1 cellular context compared by ENCODE assay signal in the genomic region with DNA sequence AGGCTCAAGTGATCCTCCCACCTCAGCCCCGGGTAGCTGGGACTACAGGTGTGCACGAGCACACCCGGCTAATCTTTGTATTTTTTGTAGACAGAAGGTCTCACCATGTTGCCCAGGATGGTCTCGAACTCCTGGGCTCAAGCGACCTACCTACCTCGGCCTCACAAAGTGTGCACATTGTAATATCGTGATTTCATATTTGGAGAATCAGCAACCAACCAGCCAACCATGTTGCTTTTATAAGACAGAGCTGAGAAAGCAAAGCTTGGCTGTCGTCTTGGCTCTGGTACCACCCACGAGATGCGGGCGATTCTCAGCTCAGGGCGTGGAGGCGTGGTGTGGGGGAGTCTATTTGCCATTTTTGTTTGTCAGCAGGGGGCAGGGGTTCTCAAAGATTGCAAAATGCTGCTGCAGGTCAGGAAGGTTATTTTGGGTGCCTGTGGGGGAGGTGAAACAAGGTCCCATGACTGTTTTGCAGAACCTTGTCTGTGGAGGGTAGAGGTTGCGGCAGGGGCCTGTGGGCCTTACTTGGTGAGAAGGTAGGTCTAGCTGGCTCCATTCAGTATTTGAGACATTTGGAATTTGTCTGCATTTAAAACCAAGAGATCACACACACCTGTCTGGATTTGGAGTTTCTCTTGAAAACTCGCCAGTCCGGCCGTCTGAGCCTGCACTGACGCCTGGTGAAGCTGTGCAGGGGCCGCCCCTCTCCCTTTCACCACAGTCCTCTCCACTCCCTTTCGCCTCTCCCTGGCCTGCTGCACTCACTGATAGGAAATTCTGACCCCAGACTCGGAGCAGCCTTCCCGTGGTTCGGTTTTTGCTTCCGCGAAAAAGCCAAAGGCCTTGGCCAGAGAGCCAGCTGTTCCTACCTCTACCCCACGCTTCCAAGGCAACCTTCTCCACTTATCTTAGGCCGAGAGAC.
TF ChIP-seq lines count a peak whose summit lies in the region.

No MANE protein-coding gene starts in this region.

TF ChIP-seq in GM23338, 12 proteins besides CTCF, POLR2A, EP300 and RAD21 (continued from another document):
- TF ChIP-seq, protein P1, sequence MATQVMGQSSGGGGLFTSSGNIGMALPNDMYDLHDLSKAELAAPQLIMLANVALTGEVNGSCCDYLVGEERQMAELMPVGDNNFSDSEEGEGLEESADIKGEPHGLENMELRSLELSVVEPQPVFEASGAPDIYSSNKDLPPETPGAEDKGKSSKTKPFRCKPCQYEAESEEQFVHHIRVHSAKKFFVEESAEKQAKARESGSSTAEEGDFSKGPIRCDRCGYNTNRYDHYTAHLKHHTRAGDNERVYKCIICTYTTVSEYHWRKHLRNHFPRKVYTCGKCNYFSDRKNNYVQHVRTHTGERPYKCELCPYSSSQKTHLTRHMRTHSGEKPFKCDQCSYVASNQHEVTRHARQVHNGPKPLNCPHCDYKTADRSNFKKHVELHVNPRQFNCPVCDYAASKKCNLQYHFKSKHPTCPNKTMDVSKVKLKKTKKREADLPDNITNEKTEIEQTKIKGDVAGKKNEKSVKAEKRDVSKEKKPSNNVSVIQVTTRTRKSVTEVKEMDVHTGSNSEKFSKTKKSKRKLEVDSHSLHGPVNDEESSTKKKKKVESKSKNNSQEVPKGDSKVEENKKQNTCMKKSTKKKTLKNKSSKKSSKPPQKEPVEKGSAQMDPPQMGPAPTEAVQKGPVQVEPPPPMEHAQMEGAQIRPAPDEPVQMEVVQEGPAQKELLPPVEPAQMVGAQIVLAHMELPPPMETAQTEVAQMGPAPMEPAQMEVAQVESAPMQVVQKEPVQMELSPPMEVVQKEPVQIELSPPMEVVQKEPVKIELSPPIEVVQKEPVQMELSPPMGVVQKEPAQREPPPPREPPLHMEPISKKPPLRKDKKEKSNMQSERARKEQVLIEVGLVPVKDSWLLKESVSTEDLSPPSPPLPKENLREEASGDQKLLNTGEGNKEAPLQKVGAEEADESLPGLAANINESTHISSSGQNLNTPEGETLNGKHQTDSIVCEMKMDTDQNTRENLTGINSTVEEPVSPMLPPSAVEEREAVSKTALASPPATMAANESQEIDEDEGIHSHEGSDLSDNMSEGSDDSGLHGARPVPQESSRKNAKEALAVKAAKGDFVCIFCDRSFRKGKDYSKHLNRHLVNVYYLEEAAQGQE (IDR thresholded peaks at IDR 0.05; ENCODE audit: unreplicated experiment), result no peak
TF ChIP-seq in GM23338: peak in this region for 0.
